In genomic region chr17:18432206-18432605, GRCh38 we compare ENCODE assay signal across 4 cellular contexts. TPM values are rescaled to one million over a fixed set of nuclear protein-coding genes. Genes with fewer than 3 reads are reported as not detected.
"Had no signal": no experiment of that assay in that cellular context is flagged by ENCODE, and none has a peak within 500 bp of the region (broad histone marks: within the 10 kb centered on the region; RNA-seq: fewer than 3 reads in every experiment).

No MANE protein-coding gene starts in this region.

RNA-seq across cellular contexts. Expression of gene LGALS9C, which starts 44.4 kb away (rescaled TPM):
- total RNA-seq: LHCN-M2, M059J, MCF 10A had no signal

RNA-seq across cellular contexts. Expression of gene EVPLL, which starts 54.6 kb away (rescaled TPM):
- total RNA-seq: LHCN-M2, M059J, NCI-H460 had no signal
